In the genomic region with DNA sequence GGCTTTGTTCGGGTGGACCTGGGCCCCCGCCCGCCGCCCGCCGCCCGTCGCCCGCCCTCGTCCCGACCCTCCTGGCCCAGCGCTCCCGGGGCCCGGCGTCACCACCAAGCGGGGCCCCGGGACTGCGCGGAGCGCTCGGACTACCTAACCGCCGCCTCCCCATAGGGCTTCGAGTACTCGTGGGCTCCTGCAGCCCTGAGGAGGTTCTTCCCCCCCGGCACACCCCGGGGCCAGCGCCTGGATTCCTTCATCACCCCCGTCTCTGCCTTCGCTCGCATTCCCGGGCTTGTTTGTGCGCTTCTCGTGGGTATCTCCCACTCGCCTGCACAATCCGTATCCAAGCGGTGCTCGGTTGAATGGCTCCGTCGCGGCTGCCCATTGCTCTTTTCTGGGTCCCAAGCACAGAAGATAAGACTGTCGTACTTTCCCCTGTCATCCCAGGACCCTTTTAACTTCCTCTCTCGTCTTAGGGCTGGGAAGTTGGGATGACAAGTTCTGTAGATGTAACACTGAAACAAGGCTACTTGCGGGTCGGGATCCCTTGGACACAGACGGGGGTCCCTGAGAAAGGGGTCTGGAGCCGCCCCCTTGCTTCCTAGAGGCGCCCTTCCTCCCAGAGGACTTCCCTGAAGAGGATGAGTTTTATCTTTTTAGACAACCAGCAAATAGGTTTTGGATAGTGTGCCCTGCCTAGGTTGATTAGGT, we compare ENCODE assay signal across 8 cellular contexts. TPM values are rescaled to one million over a fixed set of nuclear protein-coding genes. Genes with fewer than 3 reads are reported as not detected.
DNase-seq lines count a peak whose midpoint lies in the region; ATAC-seq and TF ChIP-seq lines count a peak whose summit lies in the region.

No MANE protein-coding gene starts in this region.

- DNase-seq in D341Med (ENCODE audit: low spot score) (peak; percentile 80), SW480 (ENCODE audit: low spot score) (peak; percentile 29), dorsolateral prefrontal cortex (peak in 7 of 10 donors; percentile 30 to 60 (median 35)), lower lobe of right lung (no peak), testis (no peak), NCI-H446 (lab: John Stamatoyannopoulos, UW) (no peak)

- TF ChIP-seq POLR2A in testis (IDR thresholded peaks at IDR 0.05): no peak

- H3K36me3 ChIP-seq in lower lobe of right lung: peaks cover 6% of the 10 kb centered on the region
- H3K36me3 ChIP-seq in testis (ENCODE audit: low read depth, missing control alignments): no peaks in the 10 kb centered on the region

- TF ChIP-seq CTCF in dorsolateral prefrontal cortex (IDR thresholded peaks at IDR 0.05 in 54 of 56, conservative IDR thresholded peaks at IDR 0.05 in 2 of 56; ENCODE audit: low read depth in 1 of 56, partially characterized antibody in 56 of 56): peak in 3 of 56 donors; percentile 1 to 9 (median 3)
- no peak for TF ChIP-seq CTCF in lower lobe of right lung (IDR thresholded peaks at IDR 0.05)
- TF ChIP-seq CTCF in testis (IDR thresholded peaks at IDR 0.05): no peak

- intact Hi-C loops in dorsolateral prefrontal cortex (cut with DNase I) (loop anchor here (2.0 to 5.0 kb wide), 3 partner anchors 64 to 90 kb away; a partner anchor contains a TSS), lower lobe of right lung (cut with DNase I) (no loop called here), testis (cut with DNase I; ENCODE audit: low total_unique reads) (no loop called here)

- H3K4me1 ChIP-seq in lower lobe of right lung (peaks cover 27% of the 10 kb centered on the region), testis (no peaks in the 10 kb centered on the region)

- H3K9me3 ChIP-seq in lower lobe of right lung: no peaks in the 10 kb centered on the region
- no peaks in the 10 kb centered on the region for H3K9me3 ChIP-seq in testis

- peak; percentile 51 for ATAC-seq in GM19351 (IDR thresholded peaks at IDR 0.05; ENCODE audit: unreplicated experiment)
- ATAC-seq in HG03354 (IDR thresholded peaks at IDR 0.05; ENCODE audit: poor library complexity, severe bottlenecking, unreplicated experiment): peak; percentile 51
- ATAC-seq in lower lobe of right lung: peak; percentile 83 to 85

- H3K27ac ChIP-seq in dorsolateral prefrontal cortex: peak overlapping the region in 58 of 59 donors; percentile 17 to 95 (median 85)
- H3K27ac ChIP-seq in lower lobe of right lung: peak overlapping the region; percentile 86
- H3K27ac ChIP-seq in testis: peak overlapping the region; percentile 82 to 94

- H3K27me3 ChIP-seq in dorsolateral prefrontal cortex: no peaks in the 10 kb centered on the region
- H3K27me3 ChIP-seq in lower lobe of right lung (ENCODE audit: low read depth): no peaks in the 10 kb centered on the region
- no peaks in the 10 kb centered on the region for H3K27me3 ChIP-seq in testis

- peak overlapping the region; percentile 54 to 96 (median 82) for H3K4me3 ChIP-seq in dorsolateral prefrontal cortex
- H3K4me3 ChIP-seq in lower lobe of right lung: peak overlapping the region; percentile 86
- peak overlapping the region; percentile 74 to 88 for H3K4me3 ChIP-seq in testis

- WGBS in testis, 2 donors: 0 to 1% methylated on average over 19 to 39 of the region's 48 CpGs

RNA-seq across cellular contexts. Expression of a gene that starts 0.6 kb away (rescaled TPM):
- total RNA-seq in dorsolateral prefrontal cortex: 10 to 100 TPM; 19.6 to 55.0 (median 32.2) TPM
- total RNA-seq in lower lobe of right lung: 34.6 TPM
- total RNA-seq in testis: 10 to 100 TPM; 15.0 to 16.4 TPM
- polyA plus RNA-seq in testis (ENCODE audit: insufficient read depth, low read depth, low replicate concordance): 8.9 TPM

Comparison
In these comparisons a context has a peak if more than half of its experiments do, and no peak if none do; other contexts are left out.
1. DNase-seq: peak in D341Med (single experiment), SW480 (single experiment) and dorsolateral prefrontal cortex (7 of 10); none in lower lobe of right lung (single experiment), testis (single experiment) and NCI-H446 (0 of 2).
2. intact Hi-C loops: an anchor here in dorsolateral prefrontal cortex (2.0 to 5.0 kb wide); none called in lower lobe of right lung and testis.
3. Peak in every context shown above with its lines, with median percentiles within 50 percentile points of each other: ATAC-seq, H3K27ac ChIP-seq and H3K4me3 ChIP-seq.